2 cellular contexts compared by ENCODE assay signal in genomic region chr1:235385633-235386032, GRCh38.
A peak's percentile ranks its signal among the peaks of the same experiment; 100 is the strongest.
TF ChIP-seq lines count a peak whose summit lies in the region.

No MANE protein-coding gene starts in this region.

TF ChIP-seq in HEK293, 187 proteins besides CTCF, POLR2A, EP300 and RAD21:
- TF ChIP-seq ZNF529 (tag by site-specific recombination; IDR thresholded peaks at IDR 0.05; ENCODE audit: insufficient replicate concordance), result peak; percentile 88

TF ChIP-seq in K562, 482 proteins besides CTCF, POLR2A, EP300 and RAD21:
- TF ChIP-seq ZNF354B (CRISPR knock-in tag; IDR thresholded peaks at IDR 0.05), result peak; percentile 63; the same call in 1 of the 2 replicates
- TF ChIP-seq ZNF507 (tag; conservative IDR thresholded peaks at IDR 0.05), result peak; percentile 97
TF ChIP-seq in K562: peak in this region for 2; not testable (repeated sequence) for 480.
